ENCODE assay signal across 1 cellular context in genomic region chrX:153706799-153707198, GRCh38.
A peak's percentile ranks its signal among the peaks of the same experiment; 100 is the strongest.
TF ChIP-seq lines count a peak whose summit lies in the region.

No MANE protein-coding gene starts in this region.

TF ChIP-seq in K562, 482 proteins besides CTCF, POLR2A, EP300 and RAD21:
- TF ChIP-seq POLR2G (IDR thresholded peaks at IDR 0.05; ENCODE audit: low read depth, low read length) (peak; percentile 16; the same call in 1 of the 2 replicates), MYC (IDR thresholded peaks at IDR 0.05; ENCODE audit: low read depth, low read length) (no peak), MYC (CRISPR knock-in tag; IDR thresholded peaks at IDR 0.05; ENCODE audit: borderline replicate concordance, low read depth) (no peak)
